Comparison of ENCODE assay signal across 18 cellular contexts in genomic region chr11:124442442-124442841, GRCh38. TPM values are rescaled to one million over a fixed set of nuclear protein-coding genes. Genes with fewer than 3 reads are reported as not detected.
DNase-seq lines count a peak whose midpoint lies in the region; ATAC-seq and TF ChIP-seq lines count a peak whose summit lies in the region.
"Had no signal": no experiment of that assay in that cellular context is flagged by ENCODE, and none has a peak within 500 bp of the region (broad histone marks: within the 10 kb centered on the region; RNA-seq: fewer than 3 reads in every experiment).

No MANE protein-coding gene starts in this region.

- peaks cover 1% of the 10 kb centered on the region for H3K27me3 Mint-ChIP-seq in GM23338 (ENCODE audit: insufficient read depth, low read depth, poor library complexity)
- peaks cover 4% of the 10 kb centered on the region for H3K27me3 Mint-ChIP-seq in H9 (ENCODE audit: low read depth)

- no peak overlapping the region for H4K8ac ChIP-seq in H9 (replicated peaks; ENCODE audit: insufficient read length, low read depth, low read length)

- H3K27me3 ChIP-seq in GM23338 (ENCODE audit: insufficient read depth) (no peaks in the 10 kb centered on the region), H9 (ENCODE audit: insufficient read depth, low read length) (no peaks in the 10 kb centered on the region), brain microvascular endothelial cell (replicated peaks) (no peaks in the 10 kb centered on the region)
- H3K27me3 ChIP-seq: BLaER1 had no signal

- H3K18ac ChIP-seq in H9 (ENCODE audit: insufficient read length, low read depth, low read length): no peak overlapping the region

- H3K23ac ChIP-seq in H9 (ENCODE audit: insufficient read length, low read depth, low read length): no peak overlapping the region

- no peaks in the 10 kb centered on the region for H3K4me1 ChIP-seq in GM23338 (ENCODE audit: insufficient read depth)
- H3K4me1 ChIP-seq in H9 (ENCODE audit: insufficient read depth, low read length): no peaks in the 10 kb centered on the region
- no peaks in the 10 kb centered on the region for H3K4me1 ChIP-seq in OCI-LY7 (ENCODE audit: insufficient read depth, low read length, poor library complexity, severe bottlenecking)
- H3K4me1 ChIP-seq: BLaER1, Caco-2, HAP-1 had no signal

- H3K4me2 ChIP-seq in GM23338 (no peak overlapping the region), H9 (ENCODE audit: insufficient read depth, insufficient read length, low read length) (no peak overlapping the region), OCI-LY7 (ENCODE audit: low read length) (no peak overlapping the region)
- H3K4me2 ChIP-seq: BLaER1 had no signal

- H3K79me1 ChIP-seq in H9 (ENCODE audit: insufficient read depth, low read depth, low read length, poor library complexity, severe bottlenecking): no peaks in the 10 kb centered on the region

- no TSS peak for BruUV-seq in OCI-LY7 (replicated peaks; lab: Mats Ljungman, UMichigan)

- H2AFZ ChIP-seq in GM23338 (no peak overlapping the region), H9 (ENCODE audit: low read length) (no peak overlapping the region), OCI-LY7 (ENCODE audit: low read length) (no peak overlapping the region)

- H3K4ac ChIP-seq in H9 (ENCODE audit: low read depth, low read length): no peak overlapping the region

- H4K5ac ChIP-seq in H9 (ENCODE audit: insufficient read length, low read depth, low read length): no peak overlapping the region

- H2BK120ac ChIP-seq in H9 (ENCODE audit: low read depth, low read length, poor library complexity, severe bottlenecking): no peak overlapping the region

- no peaks in the 10 kb centered on the region for H4K20me1 ChIP-seq in GM23338 (replicated peaks; ENCODE audit: insufficient read depth)
- no peaks in the 10 kb centered on the region for H4K20me1 ChIP-seq in H9 (ENCODE audit: control insufficient read depth, insufficient read depth, insufficient read length)
- H4K20me1 ChIP-seq in OCI-LY7 (ENCODE audit: insufficient read depth, low read length): no peaks in the 10 kb centered on the region
- H4K20me1 ChIP-seq: BLaER1 had no signal

- H4K91ac ChIP-seq in H9 (ENCODE audit: insufficient read length, low read depth, low read length): no peak overlapping the region

- CTCF ChIA-PET in OCI-LY7 (lab: Charles Lee; ENCODE audit: unreplicated experiment): no interaction called here

- no peak overlapping the region for H3K14ac ChIP-seq in H9 (ENCODE audit: insufficient read depth, low read length)

- peak; percentile 7 for DNase-seq in GM23338 (ENCODE audit: low spot score)
- DNase-seq in H9: no peak
- peak; percentile 4 for DNase-seq in brain microvascular endothelial cell
- DNase-seq in fibroblast of peridontal ligament (ENCODE audit: extremely low read depth): peak; percentile 9
- no peak for DNase-seq in T1000 (lab: John Stamatoyannopoulos, UW)
- DNase-seq in OCI-LY7 (ENCODE audit: low spot score): no peak
- DNase-seq in HCEC 1CT: no peak
- DNase-seq: AML-193; Caco-2; CD8-positive, alpha-beta memory T cell; DND-41; GDM1; HFFc6 had no signal

- H3K36me3 ChIP-seq in GM23338 (ENCODE audit: insufficient read depth): no peaks in the 10 kb centered on the region
- H3K36me3 ChIP-seq in brain microvascular endothelial cell (replicated peaks): no peaks in the 10 kb centered on the region
- H3K36me3 ChIP-seq in OCI-LY7 (ENCODE audit: insufficient read depth, low read length): no peaks in the 10 kb centered on the region
- H3K36me3 ChIP-seq: BLaER1, HAP-1 had no signal

- H3K4me1 Mint-ChIP-seq in GM23338: no peaks in the 10 kb centered on the region
- peaks cover 3 to 7% of the 10 kb centered on the region in 2 experiments; a peak in 3 of 4 replicates for H3K4me1 Mint-ChIP-seq in H9
- H3K4me1 Mint-ChIP-seq: CD8-positive, alpha-beta memory T cell; IgD-negative memory B cell had no signal

- H3K4me3 ChIP-seq in GM23338: no peak overlapping the region
- no peak overlapping the region for H3K4me3 ChIP-seq in brain microvascular endothelial cell (ENCODE audit: low read depth, low read length)
- H3K4me3 ChIP-seq in OCI-LY7 (ENCODE audit: low read depth, low read length, poor library complexity, severe bottlenecking): no peak overlapping the region
- H3K4me3 ChIP-seq: BLaER1, HAP-1 had no signal

- in situ Hi-C loops in brain microvascular endothelial cell (cut with HindIII; ENCODE audit: low pct_ligation_motif_present, low sequenced_read_pairs): no loop called here

- no peak overlapping the region for H3T11ph ChIP-seq in H9 (ENCODE audit: low read length)

- no peak overlapping the region for H3K27ac ChIP-seq in GM23338 (ENCODE audit: low read depth)
- no peak overlapping the region for H3K27ac ChIP-seq in H9 (ENCODE audit: insufficient read length, low read depth, low read length)
- no peak overlapping the region for H3K27ac ChIP-seq in brain microvascular endothelial cell
- H3K27ac ChIP-seq in OCI-LY7 (ENCODE audit: low read depth, low read length, poor library complexity, severe bottlenecking): no peak overlapping the region
- H3K27ac ChIP-seq: BLaER1 had no signal

- no CpG with 5 or more reads among the region's 6 CpGs for WGBS in H9 (ENCODE audit: extremely low coverage, insufficient read length, low lambda C conversion rate)

- no peak overlapping the region for H2BK5ac ChIP-seq in H9 (ENCODE audit: insufficient read length, low read length)

- H2BK20ac ChIP-seq in H9 (ENCODE audit: low read depth, low read length, poor library complexity, severe bottlenecking): no peak overlapping the region

- H3F3A ChIP-seq in GM23338 (replicated peaks; ENCODE audit: low read depth): no peaks in the 10 kb centered on the region

- no peak overlapping the region for H2AK5ac ChIP-seq in H9 (ENCODE audit: insufficient read length, low read length)

- intact Hi-C loops in OCI-LY7 (cut with micrococcal nuclease; ENCODE audit: unreplicated experiment): no loop called here

- H3K9ac ChIP-seq in H9 (ENCODE audit: extremely low read depth, insufficient read length, low read length): no peak overlapping the region
- H3K9ac ChIP-seq: BLaER1 had no signal

- no peak overlapping the region for H3K56ac ChIP-seq in H9 (ENCODE audit: insufficient read length, low read depth, low read length)

- no peaks in the 10 kb centered on the region for H3K9me3 Mint-ChIP-seq in GM23338
- no peaks in the 10 kb centered on the region for H3K9me3 Mint-ChIP-seq in H9
- H3K9me3 Mint-ChIP-seq: HFFc6 had no signal

- peaks cover 9% of the 10 kb centered on the region for H3K9me2 ChIP-seq in GM23338 (ENCODE audit: insufficient read depth)
- no peaks in the 10 kb centered on the region for H3K9me2 ChIP-seq in OCI-LY7 (ENCODE audit: insufficient read depth, low read length)

- H3K79me2 ChIP-seq in GM23338 (replicated peaks; ENCODE audit: insufficient read depth): no peaks in the 10 kb centered on the region
- no peaks in the 10 kb centered on the region for H3K79me2 ChIP-seq in H9 (ENCODE audit: insufficient read depth, low read length)
- H3K79me2 ChIP-seq in OCI-LY7 (ENCODE audit: insufficient read depth, low read depth, low read length): no peaks in the 10 kb centered on the region

- no peaks in the 10 kb centered on the region for H3K23me2 ChIP-seq in H9 (ENCODE audit: insufficient read length, low read depth, low read length, poor library complexity, severe bottlenecking)

- no peak for ATAC-seq in GM23338
- ATAC-seq in GM21360 (IDR thresholded peaks at IDR 0.05; ENCODE audit: unreplicated experiment): no peak

- H3K36me3 Mint-ChIP-seq in GM23338 (ENCODE audit: low read depth) (no peaks in the 10 kb centered on the region), H9 (ENCODE audit: insufficient read depth in 1 of 3, low read depth in 3 of 3) (no peaks in the 10 kb centered on the region)
- H3K36me3 Mint-ChIP-seq: CD8-positive, alpha-beta memory T cell had no signal

- no peak overlapping the region for H2BK12ac ChIP-seq in H9 (ENCODE audit: insufficient read length, low read depth, low read length)

- no peaks in the 10 kb centered on the region for H3K9me3 ChIP-seq in H9 (ENCODE audit: control insufficient read depth, low read depth, low read length)
- H3K9me3 ChIP-seq in OCI-LY7 (ENCODE audit: low read length): no peaks in the 10 kb centered on the region
- H3K9me3 ChIP-seq: BLaER1, Caco-2, HAP-1 had no signal

- H3K27ac Mint-ChIP-seq in GM23338: no peak overlapping the region; the same call in 1 of the 2 replicates
- no peak overlapping the region for H3K27ac Mint-ChIP-seq in H9
- H3K27ac Mint-ChIP-seq: CD8-positive, alpha-beta memory T cell; HFFc6; IgD-negative memory B cell had no signal

- TF ChIP-seq CTCF in GM23338 (conservative IDR thresholded peaks at IDR 0.05; ENCODE audit: low read depth in 2 of 2) (peak in 1 of 2 experiments; percentile 32; a peak in 2 of 4 replicates), H9 (conservative IDR thresholded peaks at IDR 0.05) (0 out of 3 replicates have a peak, but pooled peaks have one; percentile 11), brain microvascular endothelial cell (IDR thresholded peaks at IDR 0.05; ENCODE audit: low read depth, low read length, missing control alignments) (no peak), OCI-LY7 (conservative IDR thresholded peaks at IDR 0.05; ENCODE audit: low read length) (no peak)

- H3K4me3 Mint-ChIP-seq in GM23338 (no peak overlapping the region), H9 (no peak overlapping the region)
- H3K4me3 Mint-ChIP-seq: CD8-positive, alpha-beta memory T cell; HFFc6; IgD-negative memory B cell had no signal

- POLR2A ChIA-PET in OCI-LY7 (lab: Charles Lee): no interaction called here

- H2BK15ac ChIP-seq in H9 (ENCODE audit: low read depth, low read length): no peak overlapping the region

TF ChIP-seq in GM23338, 12 proteins besides CTCF, POLR2A, EP300 and RAD21 (continues in another document):
- TF ChIP-seq EZH2phosphoT487 (IDR thresholded peaks at IDR 0.05; ENCODE audit: unreplicated experiment): no peak
- no peak for TF ChIP-seq EZH2 (IDR thresholded peaks at IDR 0.05; ENCODE audit: low read depth, unreplicated experiment)

RNA-seq across cellular contexts. Expression of gene OR8B8, which starts 3.1 kb away (rescaled TPM):
- total RNA-seq in GM23338 (2014; rRNA removed; shearing (Covaris generic)): not detected in 2 replicates
- polyA plus RNA-seq in GM23338 (2016; fragmentation: Nextera tagmentation; extraction: Ambion mirVana): not detected in 2 replicates
- total RNA-seq in H9 (2021) (not detected in 2 replicates), OCI-LY7 (2022) (not detected in 2 replicates)
- not detected in 2 replicates for total RNA-seq in OCI-LY7 (2014; rRNA removed; shearing (Covaris generic))
- total RNA-seq: Caco-2; CD8-positive, alpha-beta memory T cell; HFFc6; HT1080 had no signal
- polyA plus RNA-seq: CD8-positive, alpha-beta memory T cell; IgD-negative memory B cell had no signal

RNA-seq across cellular contexts. Expression of gene OR8B4, which starts 17.8 kb away (rescaled TPM):
- total RNA-seq in GM23338 (2014; rRNA removed; shearing (Covaris generic)): not detected in 2 replicates
- polyA plus RNA-seq in GM23338 (2016; fragmentation: Nextera tagmentation; extraction: Ambion mirVana): not detected in 2 replicates
- total RNA-seq in H9 (2021) (not detected in 2 replicates), OCI-LY7 (2022) (not detected in 2 replicates)
- total RNA-seq in OCI-LY7 (2014; rRNA removed; shearing (Covaris generic)): not detected in 2 replicates
- total RNA-seq: Caco-2; CD8-positive, alpha-beta memory T cell; HFFc6; HT1080 had no signal
- polyA plus RNA-seq: CD8-positive, alpha-beta memory T cell; IgD-negative memory B cell had no signal

RNA-seq across cellular contexts. Expression of gene OR8B3, which starts 43.6 kb away (rescaled TPM):
- total RNA-seq in GM23338 (2014; rRNA removed; shearing (Covaris generic)): not detected in 2 replicates
- not detected in 2 replicates for polyA plus RNA-seq in GM23338 (2016; fragmentation: Nextera tagmentation; extraction: Ambion mirVana)
- total RNA-seq in H9 (2021) (not detected in 2 replicates), OCI-LY7 (2022) (not detected in 2 replicates)
- total RNA-seq in OCI-LY7 (2014; rRNA removed; shearing (Covaris generic)): not detected in 2 replicates
- total RNA-seq: Caco-2; CD8-positive, alpha-beta memory T cell; HFFc6; HT1080 had no signal
- polyA plus RNA-seq: CD8-positive, alpha-beta memory T cell; IgD-negative memory B cell had no signal

RNA-seq across cellular contexts. Expression of gene OR8B2, which starts 58.1 kb away (rescaled TPM):
- total RNA-seq in GM23338 (2014; rRNA removed; shearing (Covaris generic)): not detected in 2 replicates
- polyA plus RNA-seq in GM23338 (2016; fragmentation: Nextera tagmentation; extraction: Ambion mirVana): not detected in 2 replicates
- not detected in 2 replicates for total RNA-seq in H9 (2021)
- not detected in 2 replicates for total RNA-seq in OCI-LY7 (2014; rRNA removed; shearing (Covaris generic))
- not detected in 2 replicates for total RNA-seq in OCI-LY7 (2022)
- total RNA-seq: Caco-2; CD8-positive, alpha-beta memory T cell; HFFc6; HT1080 had no signal
- polyA plus RNA-seq: CD8-positive, alpha-beta memory T cell; IgD-negative memory B cell had no signal

Comparison
In these comparisons a context has a peak if more than half of its experiments do, and no peak if none do; other contexts are left out.
1. DNase-seq: peak in GM23338 (single experiment), brain microvascular endothelial cell (single experiment) and fibroblast of peridontal ligament (single experiment); none in H9 (single experiment), T1000 (single experiment), OCI-LY7 (single experiment) and HCEC 1CT (single experiment).